In genomic region chr11:122917311-122917710, GRCh38 we compare ENCODE assay signal across 1 cellular context.
TF ChIP-seq lines count a peak whose summit lies in the region.

No MANE protein-coding gene starts in this region.

TF ChIP-seq in SK-N-SH treated with all-trans-retinoic acid at 6 μM for 48 hours, 23 proteins besides CTCF, POLR2A, EP300 and RAD21 (continued from another document):
- TF ChIP-seq, protein P1, sequence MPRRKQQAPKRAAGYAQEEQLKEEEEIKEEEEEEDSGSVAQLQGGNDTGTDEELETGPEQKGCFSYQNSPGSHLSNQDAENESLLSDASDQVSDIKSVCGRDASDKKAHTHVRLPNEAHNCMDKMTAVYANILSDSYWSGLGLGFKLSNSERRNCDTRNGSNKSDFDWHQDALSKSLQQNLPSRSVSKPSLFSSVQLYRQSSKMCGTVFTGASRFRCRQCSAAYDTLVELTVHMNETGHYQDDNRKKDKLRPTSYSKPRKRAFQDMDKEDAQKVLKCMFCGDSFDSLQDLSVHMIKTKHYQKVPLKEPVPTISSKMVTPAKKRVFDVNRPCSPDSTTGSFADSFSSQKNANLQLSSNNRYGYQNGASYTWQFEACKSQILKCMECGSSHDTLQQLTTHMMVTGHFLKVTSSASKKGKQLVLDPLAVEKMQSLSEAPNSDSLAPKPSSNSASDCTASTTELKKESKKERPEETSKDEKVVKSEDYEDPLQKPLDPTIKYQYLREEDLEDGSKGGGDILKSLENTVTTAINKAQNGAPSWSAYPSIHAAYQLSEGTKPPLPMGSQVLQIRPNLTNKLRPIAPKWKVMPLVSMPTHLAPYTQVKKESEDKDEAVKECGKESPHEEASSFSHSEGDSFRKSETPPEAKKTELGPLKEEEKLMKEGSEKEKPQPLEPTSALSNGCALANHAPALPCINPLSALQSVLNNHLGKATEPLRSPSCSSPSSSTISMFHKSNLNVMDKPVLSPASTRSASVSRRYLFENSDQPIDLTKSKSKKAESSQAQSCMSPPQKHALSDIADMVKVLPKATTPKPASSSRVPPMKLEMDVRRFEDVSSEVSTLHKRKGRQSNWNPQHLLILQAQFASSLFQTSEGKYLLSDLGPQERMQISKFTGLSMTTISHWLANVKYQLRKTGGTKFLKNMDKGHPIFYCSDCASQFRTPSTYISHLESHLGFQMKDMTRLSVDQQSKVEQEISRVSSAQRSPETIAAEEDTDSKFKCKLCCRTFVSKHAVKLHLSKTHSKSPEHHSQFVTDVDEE (CRISPR knock-in tag; IDR thresholded peaks at IDR 0.05), result no peak
- TF ChIP-seq GLIS3 (CRISPR knock-in tag; IDR thresholded peaks at IDR 0.05) (no peak), TOX (CRISPR knock-in tag; IDR thresholded peaks at IDR 0.05; ENCODE audit: borderline replicate concordance) (no peak)
- TF ChIP-seq, protein P2, sequence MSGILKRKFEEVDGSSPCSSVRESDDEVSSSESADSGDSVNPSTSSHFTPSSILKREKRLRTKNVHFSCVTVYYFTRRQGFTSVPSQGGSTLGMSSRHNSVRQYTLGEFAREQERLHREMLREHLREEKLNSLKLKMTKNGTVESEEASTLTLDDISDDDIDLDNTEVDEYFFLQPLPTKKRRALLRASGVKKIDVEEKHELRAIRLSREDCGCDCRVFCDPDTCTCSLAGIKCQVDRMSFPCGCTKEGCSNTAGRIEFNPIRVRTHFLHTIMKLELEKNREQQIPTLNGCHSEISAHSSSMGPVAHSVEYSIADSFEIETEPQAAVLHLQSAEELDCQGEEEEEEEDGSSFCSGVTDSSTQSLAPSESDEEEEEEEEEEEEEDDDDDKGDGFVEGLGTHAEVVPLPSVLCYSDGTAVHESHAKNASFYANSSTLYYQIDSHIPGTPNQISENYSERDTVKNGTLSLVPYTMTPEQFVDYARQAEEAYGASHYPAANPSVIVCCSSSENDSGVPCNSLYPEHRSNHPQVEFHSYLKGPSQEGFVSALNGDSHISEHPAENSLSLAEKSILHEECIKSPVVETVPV (CRISPR knock-in tag; IDR thresholded peaks at IDR 0.05), result no peak
